Comparison of ENCODE assay signal across 15 cellular contexts in the genomic region with DNA sequence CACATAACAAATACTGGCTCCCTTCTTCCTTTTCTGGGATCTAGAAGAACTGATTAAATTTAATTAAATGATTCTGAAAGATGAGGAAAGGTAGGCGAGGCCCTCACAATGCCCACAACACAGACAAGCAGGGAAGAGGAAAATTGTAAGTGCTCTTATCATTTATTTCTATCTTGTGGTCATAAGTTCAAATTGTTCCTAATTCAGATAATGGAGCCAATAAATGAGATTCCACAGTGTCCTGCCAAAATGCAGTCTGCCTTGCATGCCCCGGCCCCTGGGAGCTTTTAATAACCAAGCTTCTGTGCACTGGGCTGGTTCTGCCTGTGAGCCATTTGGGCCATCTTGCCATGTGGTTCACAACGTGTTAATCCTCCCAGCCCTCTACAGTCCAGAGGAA.
DNase-seq lines count a peak whose midpoint lies in the region; ATAC-seq and TF ChIP-seq lines count a peak whose summit lies in the region.
"Had no signal": no experiment of that assay in that cellular context is flagged by ENCODE, and none has a peak within 500 bp of the region (broad histone marks: within the 10 kb centered on the region; RNA-seq: fewer than 3 reads in every experiment).

No MANE protein-coding gene starts in this region.

- H3K36me3 Mint-ChIP-seq in Caco-2 (ENCODE audit: insufficient read depth, unreplicated experiment): no peaks in the 10 kb centered on the region
- H3K36me3 Mint-ChIP-seq in activated CD4-positive, alpha-beta T cell treated with anti-CD3 and anti-CD28 coated beads for 36 hours (ENCODE audit: low read depth): no peaks in the 10 kb centered on the region
- H3K36me3 Mint-ChIP-seq: CD8-positive, alpha-beta memory T cell had no signal

- no TSS peak for BruUV-seq in Caco-2 (replicated peaks; lab: Mats Ljungman, UMichigan)

- TF ChIP-seq CTCF in Caco-2 (IDR thresholded peaks at IDR 0.05; ENCODE audit: insufficient read depth in 1 of 2, low read depth in 1 of 2, low read length in 1 of 2, severe bottlenecking in 1 of 2, unreplicated experiment in 1 of 2): no peak
- TF ChIP-seq CTCF in VCaP (conservative IDR thresholded peaks at IDR 0.05): no peak

- no peaks in the 10 kb centered on the region for H3K36me3 ChIP-seq in Caco-2 (ENCODE audit: control insufficient read depth, insufficient read depth, low read length)
- H3K36me3 ChIP-seq: BLaER1, HAP-1 had no signal

- intact Hi-C loops in Caco-2 (cut with micrococcal nuclease; ENCODE audit: unreplicated experiment): loop anchor here (1.0 kb wide), 1 partner anchor 26 kb away; no protein-coding TSS in a partner anchor
- intact Hi-C loops in activated CD4-positive, alpha-beta T cell treated with anti-CD3 and anti-CD28 coated beads for 36 hours (cut with DNase I, micrococcal nuclease): no loop called here

- DNase-seq in NCI-H82 (lab: John Stamatoyannopoulos, UW) (peak; percentile 8), NCI-H82 treated with DMSO at 0.1 percent for 48 hours (lab: John Stamatoyannopoulos, UW; ENCODE audit: unreplicated experiment) (no peak), Caco-2 (no peak), NCI-H524 treated with DMSO at 0.1 percent for 48 hours (lab: John Stamatoyannopoulos, UW) (peak; percentile 22), iPS-NIHi11 (ENCODE audit: low spot score) (no peak)
- no peak for DNase-seq in activated CD4-positive, alpha-beta T cell treated with anti-CD3 and anti-CD28 coated beads for 36 hours
- no peak for DNase-seq in activated CD4-positive, alpha-beta T cell treated with anti-CD3 and anti-CD28 coated beads, Interleukin-2, amount 50 U/mL, for 1 hour
- DNase-seq: 8988T; CD8-positive, alpha-beta memory T cell; COR-L47; GDM1; GM23248 had no signal

- POLR2A ChIA-PET in Caco-2 (lab: Charles Lee): no interaction called here
- POLR2A ChIA-PET in activated CD4-positive, alpha-beta T cell treated with anti-CD3 and anti-CD28 coated beads for 36 hours (lab: Charles Lee): no interaction called here

- H3K9me3 Mint-ChIP-seq in Caco-2 (ENCODE audit: unreplicated experiment): peaks cover 29% of the 10 kb centered on the region
- H3K9me3 Mint-ChIP-seq in activated CD4-positive, alpha-beta T cell treated with anti-CD3 and anti-CD28 coated beads for 36 hours (ENCODE audit: low read depth): peaks cover 6% of the 10 kb centered on the region

- H3K27me3 ChIP-seq in Caco-2 (replicated peaks; ENCODE audit: control insufficient read depth, insufficient read depth, low read length): no peaks in the 10 kb centered on the region
- H3K27me3 ChIP-seq: BLaER1 had no signal

- CTCF ChIA-PET in Caco-2 (lab: Charles Lee): no interaction called here
- CTCF ChIA-PET in activated CD4-positive, alpha-beta T cell treated with anti-CD3 and anti-CD28 coated beads for 36 hours (lab: Charles Lee): no interaction called here

- peaks cover 19% of the 10 kb centered on the region for H3K4me1 Mint-ChIP-seq in Caco-2 (ENCODE audit: low read depth, unreplicated experiment)
- no peaks in the 10 kb centered on the region for H3K4me1 Mint-ChIP-seq in activated CD4-positive, alpha-beta T cell treated with anti-CD3 and anti-CD28 coated beads for 36 hours
- H3K4me1 Mint-ChIP-seq: CD8-positive, alpha-beta memory T cell had no signal

- peak overlapping the region; percentile 71 for H3K27ac Mint-ChIP-seq in Caco-2 (ENCODE audit: unreplicated experiment)
- no peak overlapping the region for H3K27ac Mint-ChIP-seq in activated CD4-positive, alpha-beta T cell treated with anti-CD3 and anti-CD28 coated beads for 36 hours
- H3K27ac Mint-ChIP-seq: CD8-positive, alpha-beta memory T cell had no signal

- no peak for ATAC-seq in activated CD4-positive, alpha-beta T cell treated with anti-CD3 and anti-CD28 coated beads for 36 hours

- peak overlapping the region; percentile 61 for H3K27ac ChIP-seq in VCaP
- H3K27ac ChIP-seq: BLaER1, GM23248 had no signal

- no peak overlapping the region for H3K4me3 Mint-ChIP-seq in Caco-2 (ENCODE audit: unreplicated experiment)
- H3K4me3 Mint-ChIP-seq in activated CD4-positive, alpha-beta T cell treated with anti-CD3 and anti-CD28 coated beads for 36 hours: no peak overlapping the region
- H3K4me3 Mint-ChIP-seq: CD8-positive, alpha-beta memory T cell had no signal

- peaks cover 8% of the 10 kb centered on the region; the same call in 1 of the 2 replicates for H3K9me3 ChIP-seq in Caco-2
- H3K9me3 ChIP-seq: HAP-1 had no signal

- no peaks in the 10 kb centered on the region for H3K27me3 Mint-ChIP-seq in Caco-2 (ENCODE audit: insufficient read depth, unreplicated experiment)
- H3K27me3 Mint-ChIP-seq in activated CD4-positive, alpha-beta T cell treated with anti-CD3 and anti-CD28 coated beads for 36 hours: peaks cover 9% of the 10 kb centered on the region

- H3K4me1 ChIP-seq in Caco-2: peaks cover 25% of the 10 kb centered on the region
- H3K4me1 ChIP-seq: BLaER1, HAP-1 had no signal

- H3K4me3 ChIP-seq in Caco-2 (ENCODE audit: low read depth, low read length): no peak overlapping the region
- H3K4me3 ChIP-seq: BLaER1, GM23248, HAP-1 had no signal

Comparison
In these comparisons a context has a peak if more than half of its experiments do, and no peak if none do; other contexts are left out.
1. DNase-seq: peak in NCI-H82 (single experiment) and NCI-H524 treated with DMSO at 0.1 percent for 48 hours (single experiment); none in NCI-H82 treated with DMSO at 0.1 percent for 48 hours (single experiment), Caco-2 (0 of 2), iPS-NIHi11 (single experiment), activated CD4-positive, alpha-beta T cell treated with anti-CD3 and anti-CD28 coated beads for 36 hours (single experiment) and activated CD4-positive, alpha-beta T cell treated with anti-CD3 and anti-CD28 coated beads, Interleukin-2, amount 50 U/mL, for 1 hour (single experiment).